19 cellular contexts compared by ENCODE assay signal in the genomic region with DNA sequence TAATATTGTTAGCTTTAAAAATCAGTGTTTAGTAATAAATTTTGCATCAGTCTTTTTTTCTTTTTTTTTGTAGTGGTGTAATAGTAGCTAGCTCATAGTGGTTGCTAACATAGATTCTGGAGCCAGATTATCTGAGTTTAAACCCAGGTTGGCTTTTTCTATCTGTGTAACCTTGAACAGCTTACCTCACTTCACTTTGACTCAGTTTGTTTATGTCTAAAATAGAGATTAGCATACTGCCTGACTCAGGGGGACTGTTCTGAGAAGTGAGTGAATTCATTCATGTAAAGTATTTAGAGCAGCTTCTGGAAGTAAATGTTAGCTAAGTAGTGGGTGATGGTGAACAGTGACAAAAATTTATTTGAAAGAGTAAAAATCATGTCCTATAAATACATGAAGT. TPM values are rescaled to one million over a fixed set of nuclear protein-coding genes. Genes with fewer than 3 reads are reported as not detected.
A peak's percentile ranks its signal among the peaks of the same experiment; 100 is the strongest.
DNase-seq lines count a peak whose midpoint lies in the region; ATAC-seq, FAIRE-seq and TF ChIP-seq lines count a peak whose summit lies in the region.
"Had no signal": no experiment of that assay in that cellular context is flagged by ENCODE, and none has a peak within 500 bp of the region (broad histone marks: within the 10 kb centered on the region; RNA-seq: fewer than 3 reads in every experiment).

No MANE protein-coding gene starts in this region.

- no peaks in the 10 kb centered on the region for H3K9me3 Mint-ChIP-seq in activated T-cell treated with anti-CD3 and anti-CD28 coated beads, Interleukin-2, amount 50 U/mL, for 24 hours
- H3K9me3 Mint-ChIP-seq in astrocyte (ENCODE audit: unreplicated experiment), result no peaks in the 10 kb centered on the region
- no peaks in the 10 kb centered on the region for H3K9me3 Mint-ChIP-seq in stimulated activated naive CD8-positive, alpha-beta T cell treated with anti-CD3 and anti-CD28 coated beads, Interleukin-15, amount 100 ng/mL, for 72 hours
- H3K9me3 Mint-ChIP-seq: immature natural killer cell had no signal

- H3K79me2 ChIP-seq in astrocyte (ENCODE audit: insufficient read depth, low read length) (peaks cover 16% of the 10 kb centered on the region), hepatocyte (peaks cover 5% of the 10 kb centered on the region)

- peak; percentile 52 for ATAC-seq in stimulated activated naive CD8-positive, alpha-beta T cell treated with anti-CD3 and anti-CD28 coated beads, Interleukin-15, amount 100 ng/mL, for 72 hours
- no peak for ATAC-seq in GM21515 (IDR thresholded peaks at IDR 0.05; ENCODE audit: unreplicated experiment)
- ATAC-seq: A549 had no signal

- no peak for DNase-seq in activated T-cell treated with anti-CD3 and anti-CD28 coated beads, Interleukin-2, amount 50 U/mL, for 24 hours
- no peak for DNase-seq in activated T-cell treated with anti-CD3 and anti-CD28 coated beads, Interleukin-2, amount 50 U/mL, for 1 hour
- DNase-seq in astrocyte (ENCODE audit: low read depth) (peak; percentile 68), hepatocyte (ENCODE audit: low spot score) (peak; percentile 7), NCI-H524 (lab: John Stamatoyannopoulos, UW) (no peak)
- no peak for DNase-seq in stimulated activated naive CD8-positive, alpha-beta T cell treated with anti-CD3 and anti-CD28 coated beads, Interleukin-15, amount 100 ng/mL, for 72 hours
- no peak for DNase-seq in effector CD4-positive, alpha-beta T cell
- DNase-seq: activated CD4-positive, alpha-beta T cell treated with anti-CD3 and anti-CD28 coated beads for 4 hours; aorta; DND-41; immature natural killer cell; KBM-7; midbrain; NCI-H1105 treated with DMSO at 0.1 percent for 48 hours; NCI-H2171 treated with DMSO at 0.1 percent for 48 hours; SHP77 treated with DMSO at 0.1 percent for 48 hours; stimulated activated CD4-positive, alpha-beta T cell treated with anti-CD3 and anti-CD28 coated beads, Interleukin-12 subunit alpha, Interleukin-12 subunit beta, amount 100 ng/mL, for 4 hours had no signal

- no peak for TF ChIP-seq CTCF in astrocyte (IDR thresholded peaks at IDR 0.05; ENCODE audit: insufficient read depth, low read depth, low read length)
- no peak for TF ChIP-seq CTCF in hepatocyte (IDR thresholded peaks at IDR 0.05; ENCODE audit: poor library complexity)

- H3K4me3 Mint-ChIP-seq in activated T-cell treated with anti-CD3 and anti-CD28 coated beads, Interleukin-2, amount 50 U/mL, for 24 hours, result no peak overlapping the region
- no peak overlapping the region for H3K4me3 Mint-ChIP-seq in astrocyte (ENCODE audit: unreplicated experiment)
- H3K4me3 Mint-ChIP-seq in stimulated activated naive CD8-positive, alpha-beta T cell treated with anti-CD3 and anti-CD28 coated beads, Interleukin-15, amount 100 ng/mL, for 72 hours, result no peak overlapping the region
- H3K4me3 Mint-ChIP-seq: immature natural killer cell had no signal

- H3K36me3 ChIP-seq in astrocyte (ENCODE audit: insufficient read depth, low read length), result no peaks in the 10 kb centered on the region
- H3K36me3 ChIP-seq in hepatocyte (replicated peaks; ENCODE audit: insufficient read depth, low read depth), result peaks cover 4% of the 10 kb centered on the region

- H3K4me2 ChIP-seq in astrocyte (ENCODE audit: low read length) (no peak overlapping the region), hepatocyte (no peak overlapping the region)
- H3K4me2 ChIP-seq: A549 had no signal

- H3K36me3 Mint-ChIP-seq in activated T-cell treated with anti-CD3 and anti-CD28 coated beads, Interleukin-2, amount 50 U/mL, for 24 hours (ENCODE audit: low read depth), result peaks cover 44% of the 10 kb centered on the region
- peaks cover 10% of the 10 kb centered on the region for H3K36me3 Mint-ChIP-seq in astrocyte (ENCODE audit: low read depth, unreplicated experiment)

- peak overlapping the region; percentile 44 for H3K27ac Mint-ChIP-seq in activated T-cell treated with anti-CD3 and anti-CD28 coated beads, Interleukin-2, amount 50 U/mL, for 24 hours
- peak overlapping the region; percentile 44 for H3K27ac Mint-ChIP-seq in astrocyte (ENCODE audit: unreplicated experiment)
- H3K27ac Mint-ChIP-seq in stimulated activated naive CD8-positive, alpha-beta T cell treated with anti-CD3 and anti-CD28 coated beads, Interleukin-15, amount 100 ng/mL, for 72 hours, result no peak overlapping the region

- no peak overlapping the region for H3K9ac ChIP-seq in astrocyte (ENCODE audit: low read length)

- H3K4me1 ChIP-seq in astrocyte (ENCODE audit: insufficient read depth, low read length) (peaks cover 12% of the 10 kb centered on the region), hepatocyte (ENCODE audit: insufficient read depth) (no peaks in the 10 kb centered on the region)

- H3K27me3 ChIP-seq in astrocyte (ENCODE audit: insufficient read depth, low read length), result no peaks in the 10 kb centered on the region
- H3K27me3 ChIP-seq in hepatocyte, result no peaks in the 10 kb centered on the region

- no peak overlapping the region for H3K4me3 ChIP-seq in astrocyte (ENCODE audit: insufficient read depth, low read depth, low read length)
- no peak overlapping the region for H3K4me3 ChIP-seq in hepatocyte
- H3K4me3 ChIP-seq: A549 had no signal

- H3K27ac ChIP-seq in astrocyte (ENCODE audit: low read depth, low read length), result peak overlapping the region; percentile 10
- H3K27ac ChIP-seq in hepatocyte, result no peak overlapping the region
- H3K27ac ChIP-seq: A549 had no signal

- H3K4me1 Mint-ChIP-seq in activated T-cell treated with anti-CD3 and anti-CD28 coated beads, Interleukin-2, amount 50 U/mL, for 24 hours (ENCODE audit: low read depth), result peaks cover 22% of the 10 kb centered on the region
- H3K4me1 Mint-ChIP-seq in astrocyte (ENCODE audit: low read depth, unreplicated experiment), result peaks cover 41% of the 10 kb centered on the region
- no peaks in the 10 kb centered on the region for H3K4me1 Mint-ChIP-seq in stimulated activated naive CD8-positive, alpha-beta T cell treated with anti-CD3 and anti-CD28 coated beads, Interleukin-15, amount 100 ng/mL, for 72 hours

- H4K20me1 ChIP-seq in astrocyte (ENCODE audit: insufficient read depth, low read length) (no peaks in the 10 kb centered on the region), hepatocyte (ENCODE audit: insufficient read depth, poor library complexity, severe bottlenecking) (no peaks in the 10 kb centered on the region)

- H2AFZ ChIP-seq in astrocyte (ENCODE audit: low read depth, low read length) (no peak overlapping the region), hepatocyte (no peak overlapping the region)

- no peaks in the 10 kb centered on the region for H3K27me3 Mint-ChIP-seq in activated T-cell treated with anti-CD3 and anti-CD28 coated beads, Interleukin-2, amount 50 U/mL, for 24 hours
- no peaks in the 10 kb centered on the region for H3K27me3 Mint-ChIP-seq in astrocyte (ENCODE audit: low read depth, unreplicated experiment)
- H3K27me3 Mint-ChIP-seq in stimulated activated naive CD8-positive, alpha-beta T cell treated with anti-CD3 and anti-CD28 coated beads, Interleukin-15, amount 100 ng/mL, for 72 hours, result no peaks in the 10 kb centered on the region

- FAIRE-seq in astrocyte (lab: Jason Lieb, UNC), result peak; percentile 34
- FAIRE-seq: A549 had no signal

- no peaks in the 10 kb centered on the region for H3K9me3 ChIP-seq in astrocyte (ENCODE audit: insufficient read depth, low read depth, low read length)
- H3K9me3 ChIP-seq in hepatocyte (ENCODE audit: low read depth), result no peaks in the 10 kb centered on the region
- H3K9me3 ChIP-seq: A549 had no signal

- no peaks in the 10 kb centered on the region for H3K9me2 ChIP-seq in hepatocyte (replicated peaks; ENCODE audit: insufficient read depth)

RNA-seq across cellular contexts. Expression of a gene that starts 32.9 kb away (rescaled TPM):
- total RNA-seq in astrocyte (46.8 and 47.3 TPM in 2 replicates), hepatocyte (16.6 and 18.1 TPM in 2 replicates)
- 4.4 and 6.9 TPM in 2 replicates for polyA plus RNA-seq in hepatocyte

Comparison
In these comparisons a context has a peak if more than half of its experiments do, and no peak if none do; other contexts are left out.
1. DNase-seq: peak in astrocyte (single experiment) and hepatocyte (single experiment); none in activated T-cell treated with anti-CD3 and anti-CD28 coated beads, Interleukin-2, amount 50 U/mL, for 24 hours (single experiment), activated T-cell treated with anti-CD3 and anti-CD28 coated beads, Interleukin-2, amount 50 U/mL, for 1 hour (single experiment), stimulated activated naive CD8-positive, alpha-beta T cell treated with anti-CD3 and anti-CD28 coated beads, Interleukin-15, amount 100 ng/mL, for 72 hours (0 of 2), effector CD4-positive, alpha-beta T cell (single experiment) and NCI-H524 (0 of 2).
2. H3K27ac Mint-ChIP-seq: peak in activated T-cell treated with anti-CD3 and anti-CD28 coated beads, Interleukin-2, amount 50 U/mL, for 24 hours (single experiment) and astrocyte (single experiment); none in stimulated activated naive CD8-positive, alpha-beta T cell treated with anti-CD3 and anti-CD28 coated beads, Interleukin-15, amount 100 ng/mL, for 72 hours (0 of 2).